Comparison of ENCODE assay signal across 8 cellular contexts in the genomic region with DNA sequence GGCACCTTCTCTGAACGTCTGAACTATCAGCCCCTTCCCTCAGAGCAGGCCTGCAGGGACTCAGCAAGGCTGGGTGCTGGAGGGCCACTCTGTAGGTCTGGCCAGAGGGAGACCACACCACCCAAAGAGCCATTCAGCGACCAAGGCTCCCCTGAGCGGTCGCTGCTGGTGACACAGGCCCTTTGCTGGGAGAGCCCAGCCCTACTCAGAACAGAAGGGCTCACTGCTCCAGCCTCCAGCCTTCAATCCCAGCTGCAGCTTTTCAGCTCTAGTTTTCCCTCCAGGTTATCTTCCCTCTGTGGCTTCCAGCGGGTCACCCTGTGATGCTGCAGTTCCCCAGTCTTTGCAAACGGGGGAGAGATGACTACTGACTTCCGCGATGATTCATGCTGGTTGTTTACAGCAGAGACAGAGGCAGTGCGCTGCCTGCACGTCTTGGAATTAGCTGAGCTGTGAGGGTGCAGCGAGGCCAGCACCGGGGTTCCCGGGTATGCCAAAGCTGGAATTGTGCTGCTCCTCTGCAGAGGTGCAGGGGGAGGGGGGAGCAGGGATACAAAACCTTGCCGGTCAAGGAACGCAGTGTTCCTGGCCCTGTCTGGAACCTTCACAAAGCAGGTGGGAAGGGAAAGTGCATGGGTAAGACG.
DNase-seq lines count a peak whose midpoint lies in the region; ATAC-seq, FAIRE-seq and TF ChIP-seq lines count a peak whose summit lies in the region.

No MANE protein-coding gene starts in this region.

- no peak for TF ChIP-seq CTCF in WI38 (IDR thresholded peaks at IDR 0.05; ENCODE audit: low read depth, low read length)

- H3K4me3 ChIP-seq in ACC112 (ENCODE audit: low read depth, low read length) (peak overlapping the region; percentile 47), WI38 (ENCODE audit: low read depth, low read length) (peak overlapping the region; percentile 26; the same call in 1 of the 2 replicates), muscle layer of duodenum (ENCODE audit: low read depth in 1 of 2, low read length in 2 of 2) (peak overlapping the region in 1 of 2 donors; percentile 22), subcutaneous abdominal adipose tissue (ENCODE audit: low read depth in 1 of 5, low read length in 5 of 5) (peak overlapping the region in 3 of 5 donors; percentile 23 to 32 (median 26))

- H3K27me3 ChIP-seq in ACC112 (ENCODE audit: insufficient read depth, low read length) (no peaks in the 10 kb centered on the region), muscle layer of duodenum (ENCODE audit: low read depth, low read length) (no peaks in the 10 kb centered on the region), subcutaneous abdominal adipose tissue (ENCODE audit: control insufficient read depth in 5 of 5, insufficient read depth in 4 of 5, low read length in 5 of 5) (no peaks in the 10 kb centered on the region)

- DNase-seq in HTR-8/SVneo (ENCODE audit: insufficient read length, low spot score) (peak; percentile 88), erythroblast (lab: John Stamatoyannopoulos, UW) (peak; percentile 36 to 69)
- no peak for DNase-seq in central memory CD4-positive, alpha-beta T cell

- H3K9ac ChIP-seq in subcutaneous abdominal adipose tissue (ENCODE audit: low read length in 5 of 5) = no peak overlapping the region

- H2AFZ ChIP-seq in ACC112 (ENCODE audit: low read length, unreplicated experiment) = peak overlapping the region; percentile 73

- no peak for ATAC-seq in GM18498 (IDR thresholded peaks at IDR 0.05; ENCODE audit: unreplicated experiment)

- H3K9me3 ChIP-seq in muscle layer of duodenum (ENCODE audit: control insufficient read depth in 1 of 2, low read length in 2 of 2) = no peaks in the 10 kb centered on the region
- H3K9me3 ChIP-seq in subcutaneous abdominal adipose tissue (ENCODE audit: control insufficient read depth in 5 of 5, low read length in 5 of 5) = no peaks in the 10 kb centered on the region

- H3K79me2 ChIP-seq in ACC112 (ENCODE audit: control insufficient read depth, insufficient read depth, low read length, unreplicated experiment) = no peaks in the 10 kb centered on the region

- peak; percentile 84 for FAIRE-seq in HTR-8/SVneo (lab: Jason Lieb, UNC)

- H3K36me3 ChIP-seq in ACC112 (ENCODE audit: insufficient read depth, low read length) (no peaks in the 10 kb centered on the region), muscle layer of duodenum (ENCODE audit: control insufficient read depth in 1 of 2, insufficient read depth in 2 of 2, low read length in 2 of 2) (no peaks in the 10 kb centered on the region), subcutaneous abdominal adipose tissue (ENCODE audit: control insufficient read depth in 5 of 5, insufficient read depth in 5 of 5, low read length in 5 of 5) (no peaks in the 10 kb centered on the region)

- no peak for TF ChIP-seq POLR2A in erythroblast (IDR thresholded peaks at IDR 0.05; ENCODE audit: low read length)

- peak overlapping the region; percentile 46; the same call in 1 of the 2 replicates for H3K27ac ChIP-seq in ACC112 (ENCODE audit: low read depth, low read length)
- peak overlapping the region; percentile 61 for H3K27ac ChIP-seq in muscle layer of duodenum (ENCODE audit: low read length)
- peak overlapping the region; percentile 84 for H3K27ac ChIP-seq in subcutaneous abdominal adipose tissue (ENCODE audit: low read depth, low read length)

- H3K4me1 ChIP-seq in ACC112 (ENCODE audit: control insufficient read depth, insufficient read depth, low read length, unreplicated experiment) (peaks cover 20% of the 10 kb centered on the region), muscle layer of duodenum (ENCODE audit: control insufficient read depth in 1 of 2, insufficient read depth in 2 of 2, low read length in 2 of 2) (peaks cover 25 to 26% of the 10 kb centered on the region in 2 donors), subcutaneous abdominal adipose tissue (ENCODE audit: control insufficient read depth in 5 of 5, insufficient read depth in 5 of 5, low read length in 5 of 5) (peaks cover 16 to 60% (median 50%) of the 10 kb centered on the region in 5 donors)
